In genomic region chr15:65184305-65184943, GRCh38 we compare ENCODE assay signal across 8 cellular contexts. TPM values are rescaled to one million over a fixed set of nuclear protein-coding genes. Genes with fewer than 3 reads are reported as not detected.
DNase-seq lines count a peak whose midpoint lies in the region; ATAC-seq and TF ChIP-seq lines count a peak whose summit lies in the region.

No MANE protein-coding gene starts in this region.

- H3K4me3 ChIP-seq in GM08714 (ENCODE audit: low read length): peak overlapping the region; percentile 74
- peak overlapping the region; percentile 88 to 94 for H3K4me3 ChIP-seq in HCT116 (replicated peaks in 1 of 2; ENCODE audit: low read depth in 1 of 2, low read length in 2 of 2)
- H3K4me3 ChIP-seq in NB4 (ENCODE audit: low read depth, low read length): peak overlapping the region; percentile 91
- H3K4me3 ChIP-seq in endodermal cell (ENCODE audit: low read length): peak overlapping the region; percentile 91
- H3K4me3 ChIP-seq in mononuclear cell (ENCODE audit: low read length): peak overlapping the region; percentile 93

- H3K9me3 ChIP-seq in HCT116 (ENCODE audit: control insufficient read depth in 1 of 2, insufficient read depth in 1 of 2, low read depth in 1 of 2, low read length in 2 of 2): no peaks in the 10 kb centered on the region
- H3K9me3 ChIP-seq in endodermal cell (ENCODE audit: control insufficient read depth, low read length): no peaks in the 10 kb centered on the region
- H3K9me3 ChIP-seq in mononuclear cell (ENCODE audit: low read depth, low read length): no peaks in the 10 kb centered on the region

- H3K36me3 ChIP-seq in HCT116 (ENCODE audit: control insufficient read depth in 1 of 2, insufficient read depth in 2 of 2, low read length in 2 of 2) (peaks cover 8 to 10% of the 10 kb centered on the region in 2 experiments; a peak in 2 of 4 replicates), endodermal cell (ENCODE audit: control insufficient read depth, insufficient read depth, low read length) (peaks cover 19% of the 10 kb centered on the region)

- RAD21 ChIA-PET in HCT116 (lab: Charles Lee; ENCODE audit: low non-redundant PET in 1 of 2, low total read pairs in 2 of 2, uncharacterized antibody in 2 of 2, unreplicated experiment in 2 of 2): no interaction called here

- H3K9me2 ChIP-seq in HCT116 (ENCODE audit: insufficient read depth): no peaks in the 10 kb centered on the region

- H3K9me3 Mint-ChIP-seq in activated CD8-positive, alpha-beta T cell treated with anti-CD3 and anti-CD28 coated beads for 36 hours: no peaks in the 10 kb centered on the region
- no peaks in the 10 kb centered on the region for H3K9me3 Mint-ChIP-seq in endodermal cell

- no TSS peak for BruUV-seq in HCT116 (replicated peaks; lab: Mats Ljungman, UMichigan)

- WGBS in endodermal cell (ENCODE audit: insufficient coverage in 1 of 2, insufficient read length in 1 of 2), 2 experiments: 0% methylated on average over 21 to 36 of the region's 36 CpGs

- no peak for TF ChIP-seq CTCF in HCT116 (IDR thresholded peaks at IDR 0.05 in 2 of 3, conservative IDR thresholded peaks at IDR 0.05 in 1 of 3; ENCODE audit: borderline replicate concordance in 1 of 3, insufficient read depth in 1 of 3, low read depth in 2 of 3, low read length in 2 of 3)
- no peak for TF ChIP-seq CTCF in NB4 (IDR thresholded peaks at IDR 0.05; ENCODE audit: low read depth, low read length)
- TF ChIP-seq CTCF in activated CD8-positive, alpha-beta T cell treated with anti-CD3 and anti-CD28 coated beads for 36 hours (IDR thresholded peaks at IDR 0.05): no peak
- no peak for TF ChIP-seq CTCF in endodermal cell (conservative IDR thresholded peaks at IDR 0.05)

- peaks cover 28% of the 10 kb centered on the region for H3K4me1 Mint-ChIP-seq in activated CD8-positive, alpha-beta T cell treated with anti-CD3 and anti-CD28 coated beads for 36 hours (ENCODE audit: low read depth)
- peaks cover 5% of the 10 kb centered on the region for H3K4me1 Mint-ChIP-seq in endodermal cell

- peak overlapping the region; percentile 96 for H3K27ac Mint-ChIP-seq in activated CD8-positive, alpha-beta T cell treated with anti-CD3 and anti-CD28 coated beads for 36 hours
- peak overlapping the region; percentile 95 for H3K27ac Mint-ChIP-seq in endodermal cell

- POLR2A ChIA-PET in HCT116 (lab: Charles Lee): interaction anchor here (1.3 to 5.2 kb wide), 3 partner anchors 113 to 216 kb away, joined by 6 to 72 read pairs (median 23); partner anchors contain the start of gene RNU5B-1
- POLR2A ChIA-PET in activated CD8-positive, alpha-beta T cell treated with anti-CD3 and anti-CD28 coated beads for 36 hours (lab: Charles Lee): interaction anchor here (0.6 to 3.4 kb wide), 7 partner anchors 10 to 120 kb away, joined by 3 to 52 read pairs (median 8); partner anchors contain the start of genes PARP16, RNU5A-1 and RNU5B-1

- TF ChIP-seq POLR2A in HCT116 (IDR thresholded peaks at IDR 0.05; ENCODE audit: borderline replicate concordance, extremely low read depth, insufficient read depth, insufficient read length) (no peak), NB4 (IDR thresholded peaks at IDR 0.05; ENCODE audit: extremely low read depth, insufficient read length) (no peak)

- peak; percentile 44 for ATAC-seq in HCT116
- ATAC-seq in activated CD8-positive, alpha-beta T cell treated with anti-CD3 and anti-CD28 coated beads for 36 hours: peak; percentile 8

- CTCF ChIA-PET in HCT116 (lab: Charles Lee): interaction anchor here (1.0 to 2.3 kb wide), 2 partner anchors 114 to 151 kb away, joined by 6 to 7 read pairs; no protein-coding TSS in a partner anchor
- CTCF ChIA-PET in activated CD8-positive, alpha-beta T cell treated with anti-CD3 and anti-CD28 coated beads for 36 hours (lab: Charles Lee): interaction anchor here (1.0 to 5.0 kb wide), 5 partner anchors 12 to 120 kb away, joined by 3 to 42 read pairs (median 10); partner anchors contain the start of genes PARP16 and RNU5B-1

- H3K27me3 Mint-ChIP-seq in activated CD8-positive, alpha-beta T cell treated with anti-CD3 and anti-CD28 coated beads for 36 hours: no peaks in the 10 kb centered on the region
- no peaks in the 10 kb centered on the region for H3K27me3 Mint-ChIP-seq in endodermal cell (ENCODE audit: insufficient read depth)

- peaks cover 54% of the 10 kb centered on the region for H3K79me2 ChIP-seq in HCT116 (ENCODE audit: insufficient read depth, low read length)

- peak overlapping the region; percentile 89 for H3K9ac ChIP-seq in HCT116 (ENCODE audit: low read length)
- peak overlapping the region; percentile 86 for H3K9ac ChIP-seq in endodermal cell (ENCODE audit: extremely low read depth, low read length, poor library complexity, severe bottlenecking)

- no peaks in the 10 kb centered on the region for H3K27me3 ChIP-seq in HCT116 (ENCODE audit: insufficient read depth, low read length)
- H3K27me3 ChIP-seq in endodermal cell (ENCODE audit: control insufficient read depth, insufficient read depth, low read length, poor library complexity, severe bottlenecking): no peaks in the 10 kb centered on the region
- H3K27me3 ChIP-seq in mononuclear cell (ENCODE audit: insufficient read depth, low read length): no peaks in the 10 kb centered on the region

- H2AFZ ChIP-seq in HCT116 (ENCODE audit: low read depth, low read length, poor library complexity, severe bottlenecking): no peak overlapping the region

- peak overlapping the region; percentile 84 for H3K27ac ChIP-seq in HCT116 (ENCODE audit: low read depth, low read length)
- H3K27ac ChIP-seq in endodermal cell (ENCODE audit: low read depth, low read length): peak overlapping the region; percentile 56

- peak overlapping the region; percentile 72 for H3K4me2 ChIP-seq in HCT116 (ENCODE audit: low read length)

- H3K4me3 Mint-ChIP-seq in activated CD8-positive, alpha-beta T cell treated with anti-CD3 and anti-CD28 coated beads for 36 hours: peak overlapping the region; percentile 94
- peak overlapping the region; percentile 86 for H3K4me3 Mint-ChIP-seq in endodermal cell

- peaks cover 23% of the 10 kb centered on the region for H3K36me3 Mint-ChIP-seq in activated CD8-positive, alpha-beta T cell treated with anti-CD3 and anti-CD28 coated beads for 36 hours (ENCODE audit: low read depth)
- H3K36me3 Mint-ChIP-seq in endodermal cell (ENCODE audit: low read depth): peaks cover 10% of the 10 kb centered on the region

- intact Hi-C loops in HCT116 (cut with micrococcal nuclease): no loop called here
- intact Hi-C loops in activated CD8-positive, alpha-beta T cell treated with anti-CD3 and anti-CD28 coated beads for 36 hours (cut with micrococcal nuclease): no loop called here

- DNase-seq in HCT116 (ENCODE audit: low read depth, low spot score) (no peak), NB4 (ENCODE audit: low read depth) (peak; percentile 73), endodermal cell (peak; percentile 87), GDM1 (lab: John Stamatoyannopoulos, UW) (no peak)
- DNase-seq in activated CD8-positive, alpha-beta T cell treated with anti-CD3 and anti-CD28 coated beads for 36 hours: peak; percentile 64
- peak; percentile 42 for DNase-seq in stimulated activated naive CD4-positive, alpha-beta T cell treated with Interleukin-2 at 50 U/mL for 16 hours (lab: John Stamatoyannopoulos, UW)

- no peak for TF ChIP-seq RAD21 in HCT116 (IDR thresholded peaks at IDR 0.05; ENCODE audit: low read depth)

- H4K20me1 ChIP-seq in HCT116 (ENCODE audit: insufficient read depth): no peaks in the 10 kb centered on the region

- H3K4me1 ChIP-seq in HCT116 (ENCODE audit: control insufficient read depth in 1 of 2, insufficient read depth in 2 of 2, low read length in 2 of 2) (peaks cover 10 to 19% of the 10 kb centered on the region in 2 experiments), endodermal cell (ENCODE audit: control insufficient read depth, insufficient read depth, low read length) (no peaks in the 10 kb centered on the region), mononuclear cell (ENCODE audit: insufficient read depth, low read length) (peaks cover 28% of the 10 kb centered on the region)

TF ChIP-seq in HCT116, 20 proteins besides CTCF, POLR2A, EP300 and RAD21:
- TF ChIP-seq YY1 (IDR thresholded peaks at IDR 0.05; ENCODE audit: extremely low read depth, insufficient replicate concordance, low read depth, low read length) (no peak), ZBTB33 (IDR thresholded peaks at IDR 0.05; ENCODE audit: extremely low read depth, insufficient replicate concordance, low read length) (peak; percentile 73)

RNA-seq across cellular contexts. Expression of gene CLPX, which starts 0.7 kb away (rescaled TPM):
- total RNA-seq in HCT116 (2021; ENCODE audit: unreplicated experiment) (64.1 TPM), endodermal cell (10 to 100 TPM; 60.5 to 62.7 TPM), mononuclear cell (52.8 TPM)
- 35.8 and 42.8 TPM in 2 replicates for polyA plus RNA-seq in HCT116 (2012)
- total RNA-seq in activated CD8-positive, alpha-beta T cell treated with anti-CD3 and anti-CD28 coated beads for 36 hours: 10 to 100 TPM; 76.7 to 77.4 TPM
- 34.6 TPM for polyA plus RNA-seq in endodermal cell (2013, experiment 1 of 2)
- 37.6 TPM for polyA plus RNA-seq in endodermal cell (2013, experiment 2 of 2)

RNA-seq across cellular contexts. Expression of gene CILP, which starts 26.8 kb away (rescaled TPM):
- total RNA-seq in HCT116 (2021; ENCODE audit: unreplicated experiment): not detected
- 0.01 and 0.04 TPM in 2 replicates for polyA plus RNA-seq in HCT116 (2012)
- not detected for total RNA-seq in activated CD8-positive, alpha-beta T cell treated with anti-CD3 and anti-CD28 coated beads for 36 hours
- total RNA-seq in endodermal cell: under 1 TPM in 1 of 2 donors, not detected in 1; 0.07 TPM
- 0.07 TPM for polyA plus RNA-seq in endodermal cell (2013, experiment 1 of 2)
- 0.08 TPM for polyA plus RNA-seq in endodermal cell (2013, experiment 2 of 2)
- total RNA-seq in mononuclear cell: 0.21 TPM

RNA-seq across cellular contexts. Expression of gene PDCD7, which starts 50.8 kb away (rescaled TPM):
- total RNA-seq in HCT116 (2021; ENCODE audit: unreplicated experiment) (31.6 TPM), endodermal cell (10 to 100 TPM; 25.4 to 33.1 TPM), mononuclear cell (11.5 TPM)
- polyA plus RNA-seq in HCT116 (2012): 12.1 and 15.5 TPM in 2 replicates
- 10 to 100 TPM; 33.8 to 35.1 TPM for total RNA-seq in activated CD8-positive, alpha-beta T cell treated with anti-CD3 and anti-CD28 coated beads for 36 hours
- 25.7 TPM for polyA plus RNA-seq in endodermal cell (2013, experiment 1 of 2)
- polyA plus RNA-seq in endodermal cell (2013, experiment 2 of 2): 20.7 TPM

Comparison
In these comparisons a context has a peak if more than half of its experiments do, and no peak if none do; other contexts are left out.
1. DNase-seq: peak in NB4 (single experiment), activated CD8-positive, alpha-beta T cell treated with anti-CD3 and anti-CD28 coated beads for 36 hours (single experiment), endodermal cell (single experiment) and stimulated activated naive CD4-positive, alpha-beta T cell treated with Interleukin-2 at 50 U/mL for 16 hours (single experiment); none in HCT116 (single experiment) and GDM1 (single experiment).
2. Peak in every context shown above with its lines, with median percentiles within 50 percentile points of each other: H3K4me3 ChIP-seq.